ENCODE assay signal across 8 cellular contexts in genomic region chr7:92133737-92134270, GRCh38. TPM values are rescaled to one million over a fixed set of nuclear protein-coding genes. Genes with fewer than 3 reads are reported as not detected.
DNase-seq lines count a peak whose midpoint lies in the region; ATAC-seq and TF ChIP-seq lines count a peak whose summit lies in the region.

No MANE protein-coding gene starts in this region.

- peaks cover 36% of the 10 kb centered on the region in 2 donors for H3K4me1 Mint-ChIP-seq in natural killer cell

- ATAC-seq in GM19463 (IDR thresholded peaks at IDR 0.05; ENCODE audit: unreplicated experiment) (peak; percentile 22), natural killer cell (peak; percentile 37 to 59 (median 46))

- CTCF ChIA-PET in OCI-LY7 (lab: Charles Lee; ENCODE audit: unreplicated experiment) = interaction anchor here (1.2 kb wide), 1 partner anchor 113 kb away, joined by 4 read pairs; no protein-coding TSS in a partner anchor

- H3K79me2 ChIP-seq in OCI-LY7 (ENCODE audit: insufficient read depth, low read depth, low read length) = peaks cover 47% of the 10 kb centered on the region

- H3K27ac ChIP-seq in OCI-LY7 (ENCODE audit: low read depth, low read length, poor library complexity, severe bottlenecking) = peak overlapping the region; percentile 68

- no peaks in the 10 kb centered on the region for H3K9me3 Mint-ChIP-seq in natural killer cell

- no peaks in the 10 kb centered on the region for H3K9me2 ChIP-seq in OCI-LY7 (ENCODE audit: insufficient read depth, low read length)

- POLR2A ChIA-PET in OCI-LY7 (lab: Charles Lee) = interaction anchor here (1.2 kb wide), 1 partner anchor 315 kb away, joined by 3 read pairs; no protein-coding TSS in a partner anchor

- peak overlapping the region; percentile 99 for H3K27ac Mint-ChIP-seq in natural killer cell

- peaks cover 15% of the 10 kb centered on the region; the same call in 1 of the 2 replicates for H4K20me1 ChIP-seq in OCI-LY7 (ENCODE audit: insufficient read depth, low read length)

- H3K4me1 ChIP-seq in OCI-LY7 (ENCODE audit: insufficient read depth, low read length, poor library complexity, severe bottlenecking) = peaks cover 40% of the 10 kb centered on the region

- no peaks in the 10 kb centered on the region for H3K27me3 Mint-ChIP-seq in natural killer cell (ENCODE audit: low read depth in 2 of 2)

- peaks cover 31% of the 10 kb centered on the region for H3K36me3 ChIP-seq in OCI-LY7 (ENCODE audit: insufficient read depth, low read length)

- BruUV-seq in OCI-LY7 (replicated peaks; lab: Mats Ljungman, UMichigan) = no TSS peak

- peak overlapping the region; percentile 92 for H3K4me3 ChIP-seq in OCI-LY7 (ENCODE audit: low read depth, low read length, poor library complexity, severe bottlenecking)

- H2AFZ ChIP-seq in OCI-LY7 (ENCODE audit: low read length) = peak overlapping the region; percentile 93; the same call in 1 of the 2 replicates

- H3K4me3 Mint-ChIP-seq in natural killer cell = peak overlapping the region; percentile 98

- H3K4me2 ChIP-seq in OCI-LY7 (ENCODE audit: low read length) = peak overlapping the region; percentile 90

- DNase-seq in CMK (ENCODE audit: low read depth) (peak; percentile 52), HK-2 (ENCODE audit: unreplicated experiment) (peak; percentile 68), OCI-LY7 (ENCODE audit: low spot score) (peak; percentile 82), fibroblast of peridontal ligament (ENCODE audit: extremely low read depth) (peak; percentile 55), natural killer cell (peak; percentile 71)
- peak; percentile 26 to 46 for DNase-seq in activated T-helper 1 cell treated with anti-CD3 and anti-CD28 coated beads, Interleukin-2, amount 50 U/mL, for 16 hours (ENCODE audit: low read depth in 1 of 2, low spot score in 1 of 2)
- peak; percentile 57 for DNase-seq in stimulated activated naive CD4-positive, alpha-beta T cell treated with Interleukin-2 at 50 U/mL for 16 hours (lab: John Stamatoyannopoulos, UW)

- H3K36me3 Mint-ChIP-seq in natural killer cell = no peaks in the 10 kb centered on the region

- H3K9me3 ChIP-seq in OCI-LY7 (ENCODE audit: low read length) = no peaks in the 10 kb centered on the region

- intact Hi-C loops in OCI-LY7 (cut with micrococcal nuclease; ENCODE audit: unreplicated experiment) (loop anchor here (1.0 to 5.0 kb wide), 5 partner anchors 111 to 456 kb away; partner anchors contain the start of genes AKAP9, ANKIB1, FAM133B and GATAD1), natural killer cell (cut with micrococcal nuclease) (loop anchor here (1.0 to 10.0 kb wide), 6 partner anchors 112 to 1787 kb away; partner anchors contain the start of genes AKAP9, GTPBP10, PEX1 and RBM48)

- peak; percentile 89 for TF ChIP-seq CTCF in OCI-LY7 (conservative IDR thresholded peaks at IDR 0.05; ENCODE audit: low read length)
- peak; percentile 51 for TF ChIP-seq CTCF in natural killer cell (IDR thresholded peaks at IDR 0.05)

RNA-seq across cellular contexts. Expression of gene CYP51A1, which starts 0.5 kb away (rescaled TPM):
- total RNA-seq in OCI-LY7 (2014; rRNA removed; shearing (Covaris generic)) = 51.7 and 53.4 TPM in 2 replicates
- total RNA-seq in OCI-LY7 (2022) (75.3 and 84.0 TPM in 2 replicates), natural killer cell (10 to 100 TPM; 37.2 to 53.0 (median 49.3) TPM)

RNA-seq across cellular contexts. Expression of gene LRRD1, which starts 45.1 kb away (rescaled TPM):
- total RNA-seq in OCI-LY7 (2014; rRNA removed; shearing (Covaris generic)) = 0.28 TPM in 1 of 2 replicates, not detected in the other
- total RNA-seq in OCI-LY7 (2022) (0.13 and 0.42 TPM in 2 replicates), natural killer cell (not detected)

Comparison
In these comparisons a context has a peak if more than half of its experiments do, and no peak if none do; other contexts are left out.
1. Peak in every context shown above with its lines: DNase-seq, ATAC-seq, H3K4me3 ChIP-seq and H3K27ac ChIP-seq.